In the genomic region with DNA sequence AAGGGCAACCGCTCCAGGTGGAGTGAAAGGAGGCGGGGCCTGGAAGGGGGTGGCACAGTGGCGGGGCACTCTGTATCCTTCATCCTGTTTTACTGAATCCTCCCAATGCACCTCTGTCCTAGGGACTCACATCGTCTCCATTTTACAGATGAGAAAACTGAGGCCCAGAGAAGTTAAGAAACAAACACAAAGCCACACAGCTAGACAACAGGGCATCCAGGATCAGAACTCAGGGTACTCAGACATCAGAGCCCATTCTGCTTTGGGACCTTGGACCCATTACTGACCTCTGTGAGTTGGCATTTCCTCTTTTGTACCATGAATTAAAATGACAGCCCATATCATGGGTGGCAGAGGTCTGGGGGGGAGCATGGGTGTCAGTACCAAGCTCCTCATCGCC, we compare ENCODE assay signal across 16 cellular contexts.
DNase-seq lines count a peak whose midpoint lies in the region; ATAC-seq, FAIRE-seq and TF ChIP-seq lines count a peak whose summit lies in the region.
"Had no signal": no experiment of that assay in that cellular context is flagged by ENCODE, and none has a peak within 500 bp of the region (broad histone marks: within the 10 kb centered on the region; RNA-seq: fewer than 3 reads in every experiment).

No MANE protein-coding gene starts in this region.

- H3K9me3 ChIP-seq in HepG2 (ENCODE audit: low read length) = peaks cover 2% of the 10 kb centered on the region; the same call in 1 of the 2 replicates
- no peaks in the 10 kb centered on the region for H3K9me3 ChIP-seq in right lobe of liver
- H3K9me3 ChIP-seq in K562 (replicated peaks; ENCODE audit: control insufficient read depth, insufficient read depth, low read depth, low read length) = no peaks in the 10 kb centered on the region
- H3K9me3 ChIP-seq in neural cell (ENCODE audit: low read length) = no peaks in the 10 kb centered on the region
- H3K9me3 ChIP-seq: HAP-1 had no signal

- H3K79me2 ChIP-seq in HepG2 (ENCODE audit: insufficient read depth, low read length) (no peaks in the 10 kb centered on the region), K562 (ENCODE audit: control insufficient read depth, insufficient read depth, low read length) (no peaks in the 10 kb centered on the region), neural cell (replicated peaks; ENCODE audit: insufficient read depth, low read length) (no peaks in the 10 kb centered on the region)

- H4K20me1 ChIP-seq in HepG2 (ENCODE audit: insufficient read depth, low read length) = no peaks in the 10 kb centered on the region
- H4K20me1 ChIP-seq in K562 (replicated peaks; ENCODE audit: control insufficient read depth, insufficient read depth, low read length) = 0 out of 2 replicates have a peak, but pooled peaks cover 3% of the 10 kb centered on the region
- no peaks in the 10 kb centered on the region for H4K20me1 ChIP-seq in neural cell (ENCODE audit: insufficient read depth)

- no peak overlapping the region for H3K4me3 ChIP-seq in HepG2 (replicated peaks in 1 of 3; ENCODE audit: insufficient read depth in 1 of 3, low read depth in 2 of 3, low read length in 3 of 3)
- no peak overlapping the region for H3K4me3 ChIP-seq in right lobe of liver
- H3K4me3 ChIP-seq in K562 = no peak overlapping the region
- H3K4me3 ChIP-seq in neural cell (ENCODE audit: low read length) = peak overlapping the region; percentile 31
- H3K4me3 ChIP-seq: GM12878, HAP-1 had no signal

- in situ Hi-C loops in HepG2 (cut with HindIII; ENCODE audit: extremely low pct_ligation_motif_present, low pct_unique_long_range_greater_than_20kb) = no loop called here
- in situ Hi-C loops in K562 (cut with MboI) = no loop called here

- no peaks in the 10 kb centered on the region for H3K9me2 ChIP-seq in neural cell (ENCODE audit: insufficient read depth, low read length)

- H3K27me3 ChIP-seq in HepG2 (ENCODE audit: control insufficient read depth in 1 of 2, insufficient read depth in 2 of 2, low read length in 2 of 2) (no peaks in the 10 kb centered on the region), right lobe of liver (no peaks in the 10 kb centered on the region), K562 (ENCODE audit: control insufficient read depth in 2 of 2, insufficient read depth in 2 of 2, low read length in 2 of 2) (no peaks in the 10 kb centered on the region), neural cell (ENCODE audit: insufficient read depth, low read depth, low read length) (no peaks in the 10 kb centered on the region)

- no peaks in the 10 kb centered on the region for H3K9me1 ChIP-seq in K562 (ENCODE audit: control insufficient read depth, insufficient read depth, low read length)

- TF ChIP-seq EP300 in HepG2 (IDR thresholded peaks at IDR 0.05; ENCODE audit: low read depth in 2 of 2, low read length in 2 of 2) = no peak
- no peak for TF ChIP-seq EP300 in HepG2 (CRISPR knock-in tag; IDR thresholded peaks at IDR 0.05; ENCODE audit: borderline replicate concordance)
- TF ChIP-seq EP300 in K562 (IDR thresholded peaks at IDR 0.05; ENCODE audit: low read length) = no peak
- no peak for TF ChIP-seq EP300 in neural cell (conservative IDR thresholded peaks at IDR 0.05; ENCODE audit: poor library complexity, severe bottlenecking)

- peaks cover 11% of the 10 kb centered on the region for H3K4me1 ChIP-seq in HepG2 (ENCODE audit: insufficient read depth, low read length)
- H3K4me1 ChIP-seq in right lobe of liver = no peaks in the 10 kb centered on the region
- H3K4me1 ChIP-seq in K562 (replicated peaks in 1 of 2; ENCODE audit: control insufficient read depth in 2 of 2, insufficient read depth in 2 of 2, low read length in 2 of 2) = peaks cover 0 to 11% of the 10 kb centered on the region in 2 experiments; a peak in 3 of 5 replicates
- H3K4me1 ChIP-seq: HAP-1 had no signal

- WGBS in HepG2 (ENCODE audit: low lambda C conversion rate) = 98% methylated on average over 5 of the region's 5 CpGs
- 100% methylated on average over 1 of the region's 5 CpGs for WGBS in right lobe of liver (ENCODE audit: insufficient coverage, low coverage, low lambda C conversion rate, missing lambda C conversion rate)
- 68% methylated on average over 5 of the region's 5 CpGs for WGBS in K562 (ENCODE audit: insufficient coverage, low coverage, missing lambda C conversion rate)

- no peak for ATAC-seq in HepG2
- ATAC-seq in right lobe of liver = no peak
- no peak for ATAC-seq in K562
- no peak for ATAC-seq in GM21723 (IDR thresholded peaks at IDR 0.05; ENCODE audit: unreplicated experiment)
- ATAC-seq: GM12878 had no signal

- TF ChIP-seq CTCF in HepG2 (CRISPR knock-in tag; IDR thresholded peaks at IDR 0.05) (no peak), right lobe of liver (IDR thresholded peaks at IDR 0.05) (no peak), K562 (IDR thresholded peaks at IDR 0.05 in 2 of 3, conservative IDR thresholded peaks at IDR 0.05 in 1 of 3; ENCODE audit: insufficient read depth in 2 of 3, low read depth in 1 of 3, low read length in 3 of 3) (no peak), neural cell (IDR thresholded peaks at IDR 0.05; ENCODE audit: poor library complexity, severe bottlenecking) (no peak)

- H3K4me2 ChIP-seq in HepG2 (ENCODE audit: low read depth, low read length) = no peak overlapping the region
- no peak overlapping the region for H3K4me2 ChIP-seq in K562 (ENCODE audit: insufficient read depth, low read length)
- no peak overlapping the region for H3K4me2 ChIP-seq in neural cell (ENCODE audit: low read length)
- H3K4me2 ChIP-seq: KMS-11 had no signal

- intact Hi-C loops in HepG2 (cut with micrococcal nuclease; ENCODE audit: unreplicated experiment) = no loop called here
- intact Hi-C loops in right lobe of liver (cut with DNase I) = no loop called here
- intact Hi-C loops in K562 (cut with micrococcal nuclease) = no loop called here

- CTCF ChIA-PET in HepG2 (lab: Yijun Ruan, JAX; ENCODE audit: low intra/inter-chr PET ratio, low total read pairs) = no interaction called here
- CTCF ChIA-PET in K562 (lab: Yijun Ruan, JAX; ENCODE audit: low intra/inter-chr PET ratio) = no interaction called here

- DNase-seq in HepG2 (ENCODE audit: low spot score) (no peak), right lobe of liver (no peak), K562 (ENCODE audit: extremely low read depth in 1 of 4, low spot score in 3 of 4) (no peak), pons (ENCODE audit: low spot score) (no peak), NCI-H524 (lab: John Stamatoyannopoulos, UW) (no peak)
- DNase-seq: 8988T, ACHN, DMS79 had no signal

- H3K36me3 ChIP-seq in HepG2 (replicated peaks in 1 of 2; ENCODE audit: control insufficient read depth in 1 of 2, insufficient read depth in 2 of 2, low read length in 2 of 2) = peaks cover 5 to 54% of the 10 kb centered on the region in 2 experiments; a peak in 4 of 5 replicates
- no peaks in the 10 kb centered on the region for H3K36me3 ChIP-seq in right lobe of liver
- no peaks in the 10 kb centered on the region for H3K36me3 ChIP-seq in K562 (ENCODE audit: control insufficient read depth, insufficient read depth, low read length)
- H3K36me3 ChIP-seq in neural cell (ENCODE audit: insufficient read depth, low read length) = no peaks in the 10 kb centered on the region
- H3K36me3 ChIP-seq: HAP-1 had no signal

- POLR2A ChIA-PET in HepG2 (lab: Yijun Ruan, JAX) = no interaction called here
- POLR2A ChIA-PET in K562 (lab: Yijun Ruan, JAX) = no interaction called here

- no peak overlapping the region for H3K27ac ChIP-seq in HepG2 (ENCODE audit: extremely low read length, insufficient read depth, low read length)
- H3K27ac ChIP-seq in right lobe of liver = no peak overlapping the region
- no peak overlapping the region for H3K27ac ChIP-seq in K562 (ENCODE audit: extremely low read depth, low read depth, low read length)
- peak overlapping the region; percentile 50 for H3K27ac ChIP-seq in neural cell (ENCODE audit: low read length)
- H3K27ac ChIP-seq: C4-2B, KMS-11 had no signal

- FAIRE-seq in HepG2 (lab: Jason Lieb, UNC) (no peak), K562 (lab: Jason Lieb, UNC) (no peak)
- FAIRE-seq: GM12878, GM18507, H1 had no signal

- no peak overlapping the region for H2AFZ ChIP-seq in HepG2 (ENCODE audit: low read length)
- H2AFZ ChIP-seq in K562 (ENCODE audit: low read depth, low read length) = no peak overlapping the region
- H2AFZ ChIP-seq in neural cell (ENCODE audit: low read depth, low read length) = no peak overlapping the region

- H3K9ac ChIP-seq in HepG2 (ENCODE audit: insufficient read depth, low read depth, low read length) (no peak overlapping the region), K562 (ENCODE audit: insufficient read depth in 1 of 2, low read depth in 2 of 2, low read length in 2 of 2) (no peak overlapping the region), neural cell (ENCODE audit: low read length) (peak overlapping the region; percentile 3)
- H3K9ac ChIP-seq: KMS-11 had no signal

- no peak for TF ChIP-seq RAD21 in HepG2 (CRISPR knock-in tag; IDR thresholded peaks at IDR 0.05)
- no peak for TF ChIP-seq RAD21 in K562 (CRISPR knock-in tag; conservative IDR thresholded peaks at IDR 0.05 in 1 of 2, IDR thresholded peaks at IDR 0.05 in 1 of 2)
- TF ChIP-seq RAD21 in neural cell (conservative IDR thresholded peaks at IDR 0.05) = no peak

- no TSS peak for BruUV-seq in HepG2 (replicated peaks; lab: Mats Ljungman, UMichigan)
- BruUV-seq in K562 (replicated peaks; lab: Mats Ljungman, UMichigan) = no TSS peak

- TF ChIP-seq POLR2A in HepG2 (IDR thresholded peaks at IDR 0.05; ENCODE audit: insufficient read depth in 1 of 2, low read depth in 2 of 2, low read length in 2 of 2) (no peak), right lobe of liver (IDR thresholded peaks at IDR 0.05) (no peak), K562 (conservative IDR thresholded peaks at IDR 0.05) (no peak)

- H3F3A ChIP-seq in neural cell (ENCODE audit: insufficient read depth, low read length, poor library complexity, severe bottlenecking) = no peaks in the 10 kb centered on the region

TF ChIP-seq in HepG2, 621 proteins besides CTCF, POLR2A, EP300 and RAD21 (continues in another document):
- TF ChIP-seq ZMYM3 (CRISPR knock-in tag; IDR thresholded peaks at IDR 0.05) = peak; percentile 75

TF ChIP-seq in K562, 482 proteins besides CTCF, POLR2A, EP300 and RAD21 (continues in another document):
- 0 out of 2 replicates have a peak, but pooled peaks have one; percentile 20 for TF ChIP-seq ADNP (tag; IDR thresholded peaks at IDR 0.05)

TF ChIP-seq in neural cell, 6 proteins besides CTCF, POLR2A, EP300 and RAD21 (continues in another document):
- no peak for TF ChIP-seq SMC3 (conservative IDR thresholded peaks at IDR 0.05; ENCODE audit: poor library complexity)

Comparison
In these comparisons a context has a peak if more than half of its experiments do, and no peak if none do; other contexts are left out.
1. Of the 241 proteins assayed by ChIP-seq in both HepG2 and K562: peak only in HepG2: CHD4; only in K562: ADNP; in both: none; in neither: 239.